25 cellular contexts compared by ENCODE assay signal in genomic region chr1:60129916-60130315, GRCh38. TPM values are rescaled to one million over a fixed set of nuclear protein-coding genes. Genes with fewer than 3 reads are reported as not detected.
DNase-seq lines count a peak whose midpoint lies in the region; ATAC-seq, FAIRE-seq and TF ChIP-seq lines count a peak whose summit lies in the region.
"Had no signal": no experiment of that assay in that cellular context is flagged by ENCODE, and none has a peak within 500 bp of the region (broad histone marks: within the 10 kb centered on the region; RNA-seq: fewer than 3 reads in every experiment).

No MANE protein-coding gene starts in this region.

- H3K4me2 ChIP-seq in GM23248 (ENCODE audit: unreplicated experiment) (peak overlapping the region; percentile 25), osteoblast (ENCODE audit: insufficient read depth, low read length) (peak overlapping the region; percentile 41)

- no peak for FAIRE-seq in GM12891 (lab: Jason Lieb, UNC)
- FAIRE-seq: GM18507, HepG2 had no signal

- H3K9me3 Mint-ChIP-seq in chondrocyte (ENCODE audit: low read depth), result no peaks in the 10 kb centered on the region
- no peaks in the 10 kb centered on the region for H3K9me3 Mint-ChIP-seq in stimulated activated naive B cell treated with anti-CD40 and anti-IgM and Interleukin-4, amounts not matched to agents 10 μg/mL and 1 μg/mL and 100 μg/mL, for 72 hours

- peak; percentile 67 for TF ChIP-seq CTCF in chondrocyte (IDR thresholded peaks at IDR 0.05)
- TF ChIP-seq CTCF in osteoblast (IDR thresholded peaks at IDR 0.05; ENCODE audit: extremely low read depth, low read depth, low read length), result peak; percentile 29

- no peak for TF ChIP-seq POLR2A in GM12891 (IDR thresholded peaks at IDR 0.05; ENCODE audit: low read depth, low read length)

- no peak for ATAC-seq in stimulated activated naive B cell treated with anti-CD40 and anti-IgM and Interleukin-4, amounts not matched to agents 10 μg/mL and 1 μg/mL and 100 μg/mL, for 72 hours (replicated peaks)
- ATAC-seq in GM19467 (IDR thresholded peaks at IDR 0.05; ENCODE audit: unreplicated experiment), result no peak
- ATAC-seq: activated CD4-positive, alpha-beta T cell treated with anti-CD3 and anti-CD28 coated beads for 36 hours; HepG2; naive thymus-derived CD4-positive, alpha-beta T cell had no signal

- no peak overlapping the region for H3K9ac ChIP-seq in GM23248

- H3K4me1 ChIP-seq in GM23248 (ENCODE audit: insufficient read depth), result peaks cover 48% of the 10 kb centered on the region
- H3K4me1 ChIP-seq in osteoblast (ENCODE audit: insufficient read depth, low read length), result peaks cover 42% of the 10 kb centered on the region

- in situ Hi-C loops in GM23248 (cut with MboI), result no loop called here
- in situ Hi-C loops in KBM-7 (cut with MboI; ENCODE audit: low pct_unique_long_range_greater_than_20kb, low sequenced_read_pairs), result no loop called here

- H3K4me3 Mint-ChIP-seq in chondrocyte (ENCODE audit: unreplicated experiment), result no peak overlapping the region
- no peak overlapping the region for H3K4me3 Mint-ChIP-seq in stimulated activated naive B cell treated with anti-CD40 and anti-IgM and Interleukin-4, amounts not matched to agents 10 μg/mL and 1 μg/mL and 100 μg/mL, for 72 hours
- H3K4me3 Mint-ChIP-seq: activated CD4-positive, alpha-beta T cell treated with anti-CD3 and anti-CD28 coated beads for 36 hours; naive thymus-derived CD4-positive, alpha-beta T cell had no signal

- H3K27ac Mint-ChIP-seq in chondrocyte (ENCODE audit: unreplicated experiment), result no peak overlapping the region
- H3K27ac Mint-ChIP-seq in stimulated activated naive B cell treated with anti-CD40 and anti-IgM and Interleukin-4, amounts not matched to agents 10 μg/mL and 1 μg/mL and 100 μg/mL, for 72 hours, result no peak overlapping the region
- H3K27ac Mint-ChIP-seq: activated CD4-positive, alpha-beta T cell treated with anti-CD3 and anti-CD28 coated beads for 36 hours; naive thymus-derived CD4-positive, alpha-beta T cell had no signal

- H3K36me3 Mint-ChIP-seq in chondrocyte (ENCODE audit: low read depth), result no peaks in the 10 kb centered on the region
- H3K36me3 Mint-ChIP-seq in stimulated activated naive B cell treated with anti-CD40 and anti-IgM and Interleukin-4, amounts not matched to agents 10 μg/mL and 1 μg/mL and 100 μg/mL, for 72 hours, result no peaks in the 10 kb centered on the region
- H3K36me3 Mint-ChIP-seq: naive thymus-derived CD4-positive, alpha-beta T cell had no signal

- H3K4me3 ChIP-seq in GM23248, result no peak overlapping the region
- no peak overlapping the region for H3K4me3 ChIP-seq in osteoblast (ENCODE audit: insufficient read depth, low read length)
- H3K4me3 ChIP-seq: lung, SK-N-MC, tibial artery had no signal

- no peaks in the 10 kb centered on the region for H3K9me2 ChIP-seq in GM23248 (ENCODE audit: insufficient read depth)

- no peaks in the 10 kb centered on the region for H3K27me3 Mint-ChIP-seq in chondrocyte (ENCODE audit: low read depth)
- H3K27me3 Mint-ChIP-seq in stimulated activated naive B cell treated with anti-CD40 and anti-IgM and Interleukin-4, amounts not matched to agents 10 μg/mL and 1 μg/mL and 100 μg/mL, for 72 hours, result no peaks in the 10 kb centered on the region
- H3K27me3 Mint-ChIP-seq: activated CD4-positive, alpha-beta T cell treated with anti-CD3 and anti-CD28 coated beads for 36 hours had no signal

- H3K9me3 ChIP-seq in GM23248 (ENCODE audit: low read depth), result no peaks in the 10 kb centered on the region
- no peaks in the 10 kb centered on the region for H3K9me3 ChIP-seq in osteoblast (ENCODE audit: low read depth, low read length)
- H3K9me3 ChIP-seq: tibial artery had no signal

- DNase-seq in GM23248 (peak; percentile 66), NCI-H146 treated with DMSO at 0.1 percent for 48 hours (lab: John Stamatoyannopoulos, UW; ENCODE audit: unreplicated experiment) (peak; percentile 9), chondrocyte (ENCODE audit: low spot score) (no peak), osteoblast (ENCODE audit: insufficient read length, low spot score, missing footprints) (peak; percentile 2), KBM-7 (no peak), GM12891 (ENCODE audit: insufficient read length, low spot score) (no peak)
- DNase-seq in stimulated activated naive B cell treated with anti-CD40 and anti-IgM and Interleukin-4, amounts not matched to agents 10 μg/mL and 1 μg/mL and 100 μg/mL, for 72 hours, result no peak
- DNase-seq: activated CD4-positive, alpha-beta T cell treated with anti-CD3 and anti-CD28 coated beads for 36 hours; activated CD8-positive, alpha-beta memory T cell treated with anti-CD3 and anti-CD28 coated beads, Interleukin-2, amount 50 U/mL, for 4 hours; activated naive CD4-positive, alpha-beta T cell; aorta; cortex of kidney; naive thymus-derived CD4-positive, alpha-beta T cell; NCI-H526; posterior cingulate gyrus; stimulated activated CD4-positive, alpha-beta T cell treated with anti-CD3 and anti-CD28 coated beads, Interleukin-12 subunit alpha, Interleukin-12 subunit beta, amount 100 ng/mL, for 4 hours; tibial artery had no signal

- peaks cover 50% of the 10 kb centered on the region for H3F3A ChIP-seq in GM23248 (ENCODE audit: insufficient read depth)

- H3K4me1 Mint-ChIP-seq in chondrocyte (ENCODE audit: low read depth), result peaks cover 62% of the 10 kb centered on the region
- peaks cover 3 to 11% of the 10 kb centered on the region in 2 donors for H3K4me1 Mint-ChIP-seq in stimulated activated naive B cell treated with anti-CD40 and anti-IgM and Interleukin-4, amounts not matched to agents 10 μg/mL and 1 μg/mL and 100 μg/mL, for 72 hours

- H3K27ac ChIP-seq in GM23248 (no peak overlapping the region), osteoblast (ENCODE audit: low read depth, low read length) (peak overlapping the region; percentile 24)
- H3K27ac ChIP-seq: C4-2B, SK-N-MC, tibial artery had no signal

- 63 to 64% methylated on average over 4 of the region's 4 CpGs for WGBS in GM23248 (ENCODE audit: low coverage in 1 of 2, low lambda C conversion rate in 2 of 2, missing lambda C conversion rate in 2 of 2), 2 experiments

- H4K20me1 ChIP-seq in GM23248 (ENCODE audit: insufficient read depth) (no peaks in the 10 kb centered on the region), osteoblast (ENCODE audit: insufficient read depth, low read length) (no peaks in the 10 kb centered on the region)

- H3K27me3 ChIP-seq in GM23248 (replicated peaks; ENCODE audit: insufficient read depth) (no peaks in the 10 kb centered on the region), osteoblast (ENCODE audit: insufficient read depth, low read length) (no peaks in the 10 kb centered on the region)
- H3K27me3 ChIP-seq: tibial artery had no signal

- H3K36me3 ChIP-seq in GM23248 (ENCODE audit: low read depth) (no peaks in the 10 kb centered on the region), osteoblast (ENCODE audit: insufficient read depth, low read length) (no peaks in the 10 kb centered on the region)
- H3K36me3 ChIP-seq: tibial artery had no signal

- H3K79me2 ChIP-seq in GM23248 (ENCODE audit: insufficient read depth), result no peaks in the 10 kb centered on the region
- no peaks in the 10 kb centered on the region for H3K79me2 ChIP-seq in osteoblast (ENCODE audit: insufficient read depth, low read length)

- H2AFZ ChIP-seq in GM23248, result no peak overlapping the region
- peak overlapping the region; percentile 50 for H2AFZ ChIP-seq in osteoblast (ENCODE audit: low read length)

TF ChIP-seq in GM12891, 5 proteins besides CTCF, POLR2A, EP300 and RAD21:
- TF ChIP-seq TAF1 (IDR thresholded peaks at IDR 0.05; ENCODE audit: low read depth, low read length), result no peak
- TF ChIP-seq POU2F2 (IDR thresholded peaks at IDR 0.05; ENCODE audit: low read depth, low read length), result no peak
- no peak for TF ChIP-seq POLR2AphosphoS5 (IDR thresholded peaks at IDR 0.05; ENCODE audit: low read depth, low read length)
- TF ChIP-seq SPI1 (IDR thresholded peaks at IDR 0.05; ENCODE audit: low read depth, low read length), result no peak
- TF ChIP-seq PAX5 (IDR thresholded peaks at IDR 0.05; ENCODE audit: insufficient read depth, low read length, severe bottlenecking), result no peak

RNA-seq across cellular contexts. Expression of gene C1orf87, which starts 56.3 kb away (rescaled TPM):
- not detected in 2 replicates for total RNA-seq in GM23248 (2014; rRNA removed; shearing (Covaris generic))
- polyA plus RNA-seq in GM23248 (2016; fragmentation: Nextera tagmentation; extraction: Ambion mirVana), result not detected in 2 replicates
- total RNA-seq in chondrocyte (0.21 to 0.65 TPM in 2 of 3 replicates, not detected in the other), osteoblast (not detected in 2 replicates)
- polyA plus RNA-seq in GM12891 (2012; ENCODE audit: low read depth, missing spikeins), result not detected
- total RNA-seq: activated CD4-positive, alpha-beta T cell treated with anti-CD3 and anti-CD28 coated beads for 36 hours; glomerular endothelial cell; HepG2; naive thymus-derived CD4-positive, alpha-beta T cell; OCI-LY7 had no signal
- polyA plus RNA-seq: HepG2; naive thymus-derived CD4-positive, alpha-beta T cell had no signal

Comparison
In these comparisons a context has a peak if more than half of its experiments do, and no peak if none do; other contexts are left out.
1. DNase-seq: peak in GM23248 (single experiment), NCI-H146 treated with DMSO at 0.1 percent for 48 hours (single experiment) and osteoblast (single experiment); none in chondrocyte (single experiment), stimulated activated naive B cell treated with anti-CD40 and anti-IgM and Interleukin-4, amounts not matched to agents 10 μg/mL and 1 μg/mL and 100 μg/mL, for 72 hours (single experiment), KBM-7 (single experiment) and GM12891 (single experiment).